Comparison of ENCODE assay signal across 1 cellular context in the genomic region with DNA sequence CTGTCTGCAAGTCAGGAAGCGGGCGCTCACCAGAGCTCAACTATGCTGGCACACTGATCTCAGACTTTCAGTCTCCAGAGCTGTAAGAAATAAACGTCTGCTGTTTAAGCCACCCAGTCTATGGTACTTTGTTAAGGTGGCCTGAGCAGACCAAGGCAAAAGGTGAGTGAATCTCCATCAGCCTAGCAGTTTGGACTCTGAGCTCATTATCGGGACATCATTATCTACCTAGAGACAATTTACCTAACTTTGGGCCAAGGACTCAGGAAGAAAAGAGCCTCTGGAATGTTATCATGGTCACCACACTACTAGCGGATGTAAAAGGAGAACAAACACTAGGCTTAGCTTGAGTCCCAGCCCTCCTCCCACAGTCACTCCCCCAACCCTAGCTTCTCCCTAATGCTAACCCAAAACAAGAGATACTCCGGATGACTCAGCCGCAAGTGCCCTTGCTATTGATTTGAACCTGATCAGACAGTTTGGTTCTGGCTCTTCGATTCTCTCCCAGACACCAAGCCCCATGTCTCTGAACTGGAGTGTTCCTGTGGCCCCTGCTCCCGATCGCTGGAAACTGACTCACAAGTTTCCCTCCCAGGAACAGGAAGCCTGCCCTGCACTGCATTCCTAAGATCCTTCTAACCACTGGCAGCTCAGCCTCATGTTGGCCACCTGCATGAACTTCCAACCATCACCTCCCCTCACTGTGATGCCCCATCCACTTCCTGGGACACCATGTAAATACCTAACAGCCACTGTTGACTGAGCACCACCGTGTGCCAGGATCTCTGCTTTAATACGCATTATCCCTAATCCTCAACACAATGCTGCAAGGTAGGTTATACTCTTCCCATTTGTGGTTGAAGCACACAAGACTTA.
TF ChIP-seq lines count a peak whose summit lies in the region.

No MANE protein-coding gene starts in this region.

TF ChIP-seq in HepG2, 621 proteins besides CTCF, POLR2A, EP300 and RAD21 (continued from another document and continues in another):
- TF ChIP-seq, protein P1, sequence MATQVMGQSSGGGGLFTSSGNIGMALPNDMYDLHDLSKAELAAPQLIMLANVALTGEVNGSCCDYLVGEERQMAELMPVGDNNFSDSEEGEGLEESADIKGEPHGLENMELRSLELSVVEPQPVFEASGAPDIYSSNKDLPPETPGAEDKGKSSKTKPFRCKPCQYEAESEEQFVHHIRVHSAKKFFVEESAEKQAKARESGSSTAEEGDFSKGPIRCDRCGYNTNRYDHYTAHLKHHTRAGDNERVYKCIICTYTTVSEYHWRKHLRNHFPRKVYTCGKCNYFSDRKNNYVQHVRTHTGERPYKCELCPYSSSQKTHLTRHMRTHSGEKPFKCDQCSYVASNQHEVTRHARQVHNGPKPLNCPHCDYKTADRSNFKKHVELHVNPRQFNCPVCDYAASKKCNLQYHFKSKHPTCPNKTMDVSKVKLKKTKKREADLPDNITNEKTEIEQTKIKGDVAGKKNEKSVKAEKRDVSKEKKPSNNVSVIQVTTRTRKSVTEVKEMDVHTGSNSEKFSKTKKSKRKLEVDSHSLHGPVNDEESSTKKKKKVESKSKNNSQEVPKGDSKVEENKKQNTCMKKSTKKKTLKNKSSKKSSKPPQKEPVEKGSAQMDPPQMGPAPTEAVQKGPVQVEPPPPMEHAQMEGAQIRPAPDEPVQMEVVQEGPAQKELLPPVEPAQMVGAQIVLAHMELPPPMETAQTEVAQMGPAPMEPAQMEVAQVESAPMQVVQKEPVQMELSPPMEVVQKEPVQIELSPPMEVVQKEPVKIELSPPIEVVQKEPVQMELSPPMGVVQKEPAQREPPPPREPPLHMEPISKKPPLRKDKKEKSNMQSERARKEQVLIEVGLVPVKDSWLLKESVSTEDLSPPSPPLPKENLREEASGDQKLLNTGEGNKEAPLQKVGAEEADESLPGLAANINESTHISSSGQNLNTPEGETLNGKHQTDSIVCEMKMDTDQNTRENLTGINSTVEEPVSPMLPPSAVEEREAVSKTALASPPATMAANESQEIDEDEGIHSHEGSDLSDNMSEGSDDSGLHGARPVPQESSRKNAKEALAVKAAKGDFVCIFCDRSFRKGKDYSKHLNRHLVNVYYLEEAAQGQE (IDR thresholded peaks at IDR 0.05; ENCODE audit: borderline replicate concordance in 1 of 2, low read depth in 1 of 2, low read length in 2 of 2): no peak
- no peak for TF ChIP-seq ZNF629 (CRISPR knock-in tag; conservative IDR thresholded peaks at IDR 0.05)
- TF ChIP-seq, protein P2, sequence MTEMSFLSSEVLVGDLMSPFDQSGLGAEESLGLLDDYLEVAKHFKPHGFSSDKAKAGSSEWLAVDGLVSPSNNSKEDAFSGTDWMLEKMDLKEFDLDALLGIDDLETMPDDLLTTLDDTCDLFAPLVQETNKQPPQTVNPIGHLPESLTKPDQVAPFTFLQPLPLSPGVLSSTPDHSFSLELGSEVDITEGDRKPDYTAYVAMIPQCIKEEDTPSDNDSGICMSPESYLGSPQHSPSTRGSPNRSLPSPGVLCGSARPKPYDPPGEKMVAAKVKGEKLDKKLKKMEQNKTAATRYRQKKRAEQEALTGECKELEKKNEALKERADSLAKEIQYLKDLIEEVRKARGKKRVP (CRISPR knock-in tag; IDR thresholded peaks at IDR 0.05): no peak
- TF ChIP-seq ZNF234 (CRISPR knock-in tag; conservative IDR thresholded peaks at IDR 0.05): no peak
- TF ChIP-seq, protein P3, sequence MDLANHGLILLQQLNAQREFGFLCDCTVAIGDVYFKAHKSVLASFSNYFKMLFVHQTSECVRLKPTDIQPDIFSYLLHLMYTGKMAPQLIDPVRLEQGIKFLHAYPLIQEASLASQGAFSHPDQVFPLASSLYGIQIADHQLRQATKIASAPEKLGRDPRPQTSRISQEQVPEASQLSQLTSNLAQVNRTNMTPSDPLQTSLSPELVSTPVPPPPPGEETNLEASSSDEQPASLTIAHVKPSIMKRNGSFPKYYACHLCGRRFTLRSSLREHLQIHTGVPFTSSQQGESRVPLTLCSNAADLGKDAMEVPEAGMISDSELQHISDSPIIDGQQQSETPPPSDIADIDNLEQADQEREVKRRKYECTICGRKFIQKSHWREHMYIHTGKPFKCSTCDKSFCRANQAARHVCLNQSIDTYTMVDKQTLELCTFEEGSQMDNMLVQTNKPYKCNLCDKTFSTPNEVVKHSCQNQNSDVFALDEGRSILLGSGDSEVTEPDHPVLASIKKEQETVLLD (CRISPR knock-in tag; IDR thresholded peaks at IDR 0.05; ENCODE audit: low read depth): no peak
- TF ChIP-seq ERF (CRISPR knock-in tag; IDR thresholded peaks at IDR 0.05): 0 out of 2 replicates have a peak, but pooled peaks have one; percentile 34
- peak; percentile 45; the same call in 1 of the 2 replicates for TF ChIP-seq FOXO1 (CRISPR knock-in tag; IDR thresholded peaks at IDR 0.05)
- TF ChIP-seq ZNF441 (CRISPR knock-in tag; IDR thresholded peaks at IDR 0.05; ENCODE audit: borderline replicate concordance): 0 out of 2 replicates have a peak, but pooled peaks have one; percentile 9
- TF ChIP-seq SAP130 (CRISPR knock-in tag; IDR thresholded peaks at IDR 0.05; ENCODE audit: low read depth): peak; percentile 40
- TF ChIP-seq ELF4 (CRISPR knock-in tag; IDR thresholded peaks at IDR 0.05; ENCODE audit: borderline replicate concordance): no peak
- TF ChIP-seq RARA (CRISPR knock-in tag; IDR thresholded peaks at IDR 0.05): no peak
- TF ChIP-seq HOXA7 (CRISPR knock-in tag; IDR thresholded peaks at IDR 0.05): no peak
- TF ChIP-seq, protein P4, sequence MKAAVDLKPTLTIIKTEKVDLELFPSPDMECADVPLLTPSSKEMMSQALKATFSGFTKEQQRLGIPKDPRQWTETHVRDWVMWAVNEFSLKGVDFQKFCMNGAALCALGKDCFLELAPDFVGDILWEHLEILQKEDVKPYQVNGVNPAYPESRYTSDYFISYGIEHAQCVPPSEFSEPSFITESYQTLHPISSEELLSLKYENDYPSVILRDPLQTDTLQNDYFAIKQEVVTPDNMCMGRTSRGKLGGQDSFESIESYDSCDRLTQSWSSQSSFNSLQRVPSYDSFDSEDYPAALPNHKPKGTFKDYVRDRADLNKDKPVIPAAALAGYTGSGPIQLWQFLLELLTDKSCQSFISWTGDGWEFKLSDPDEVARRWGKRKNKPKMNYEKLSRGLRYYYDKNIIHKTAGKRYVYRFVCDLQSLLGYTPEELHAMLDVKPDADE (CRISPR knock-in tag; IDR thresholded peaks at IDR 0.05): no peak
- TF ChIP-seq, protein P5, sequence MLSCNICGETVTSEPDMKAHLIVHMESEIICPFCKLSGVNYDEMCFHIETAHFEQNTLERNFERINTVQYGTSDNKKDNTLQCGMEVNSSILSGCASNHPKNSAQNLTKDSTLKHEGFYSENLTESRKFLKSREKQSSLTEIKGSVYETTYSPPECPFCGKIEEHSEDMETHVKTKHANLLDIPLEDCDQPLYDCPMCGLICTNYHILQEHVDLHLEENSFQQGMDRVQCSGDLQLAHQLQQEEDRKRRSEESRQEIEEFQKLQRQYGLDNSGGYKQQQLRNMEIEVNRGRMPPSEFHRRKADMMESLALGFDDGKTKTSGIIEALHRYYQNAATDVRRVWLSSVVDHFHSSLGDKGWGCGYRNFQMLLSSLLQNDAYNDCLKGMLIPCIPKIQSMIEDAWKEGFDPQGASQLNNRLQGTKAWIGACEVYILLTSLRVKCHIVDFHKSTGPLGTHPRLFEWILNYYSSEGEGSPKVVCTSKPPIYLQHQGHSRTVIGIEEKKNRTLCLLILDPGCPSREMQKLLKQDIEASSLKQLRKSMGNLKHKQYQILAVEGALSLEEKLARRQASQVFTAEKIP (CRISPR knock-in tag; IDR thresholded peaks at IDR 0.05; ENCODE audit: borderline replicate concordance): no peak
- no peak for TF ChIP-seq ZNF780A (CRISPR knock-in tag; IDR thresholded peaks at IDR 0.05)
- TF ChIP-seq, protein P6, sequence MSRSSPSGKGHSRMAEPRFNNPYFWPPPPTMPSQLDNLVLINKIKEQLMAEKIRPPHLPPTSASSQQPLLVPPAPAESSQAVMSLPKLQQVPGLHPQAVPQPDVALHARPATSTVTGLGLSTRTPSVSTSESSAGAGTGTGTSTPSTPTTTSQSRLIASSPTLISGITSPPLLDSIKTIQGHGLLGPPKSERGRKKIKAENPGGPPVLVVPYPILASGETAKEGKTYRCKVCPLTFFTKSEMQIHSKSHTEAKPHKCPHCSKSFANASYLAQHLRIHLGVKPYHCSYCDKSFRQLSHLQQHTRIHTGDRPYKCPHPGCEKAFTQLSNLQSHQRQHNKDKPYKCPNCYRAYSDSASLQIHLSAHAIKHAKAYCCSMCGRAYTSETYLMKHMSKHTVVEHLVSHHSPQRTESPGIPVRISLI (CRISPR knock-in tag; IDR thresholded peaks at IDR 0.05; ENCODE audit: borderline replicate concordance): no peak
- no peak for TF ChIP-seq HNRNPL (IDR thresholded peaks at IDR 0.05; ENCODE audit: low read depth, low read length)
- TF ChIP-seq, protein P7, sequence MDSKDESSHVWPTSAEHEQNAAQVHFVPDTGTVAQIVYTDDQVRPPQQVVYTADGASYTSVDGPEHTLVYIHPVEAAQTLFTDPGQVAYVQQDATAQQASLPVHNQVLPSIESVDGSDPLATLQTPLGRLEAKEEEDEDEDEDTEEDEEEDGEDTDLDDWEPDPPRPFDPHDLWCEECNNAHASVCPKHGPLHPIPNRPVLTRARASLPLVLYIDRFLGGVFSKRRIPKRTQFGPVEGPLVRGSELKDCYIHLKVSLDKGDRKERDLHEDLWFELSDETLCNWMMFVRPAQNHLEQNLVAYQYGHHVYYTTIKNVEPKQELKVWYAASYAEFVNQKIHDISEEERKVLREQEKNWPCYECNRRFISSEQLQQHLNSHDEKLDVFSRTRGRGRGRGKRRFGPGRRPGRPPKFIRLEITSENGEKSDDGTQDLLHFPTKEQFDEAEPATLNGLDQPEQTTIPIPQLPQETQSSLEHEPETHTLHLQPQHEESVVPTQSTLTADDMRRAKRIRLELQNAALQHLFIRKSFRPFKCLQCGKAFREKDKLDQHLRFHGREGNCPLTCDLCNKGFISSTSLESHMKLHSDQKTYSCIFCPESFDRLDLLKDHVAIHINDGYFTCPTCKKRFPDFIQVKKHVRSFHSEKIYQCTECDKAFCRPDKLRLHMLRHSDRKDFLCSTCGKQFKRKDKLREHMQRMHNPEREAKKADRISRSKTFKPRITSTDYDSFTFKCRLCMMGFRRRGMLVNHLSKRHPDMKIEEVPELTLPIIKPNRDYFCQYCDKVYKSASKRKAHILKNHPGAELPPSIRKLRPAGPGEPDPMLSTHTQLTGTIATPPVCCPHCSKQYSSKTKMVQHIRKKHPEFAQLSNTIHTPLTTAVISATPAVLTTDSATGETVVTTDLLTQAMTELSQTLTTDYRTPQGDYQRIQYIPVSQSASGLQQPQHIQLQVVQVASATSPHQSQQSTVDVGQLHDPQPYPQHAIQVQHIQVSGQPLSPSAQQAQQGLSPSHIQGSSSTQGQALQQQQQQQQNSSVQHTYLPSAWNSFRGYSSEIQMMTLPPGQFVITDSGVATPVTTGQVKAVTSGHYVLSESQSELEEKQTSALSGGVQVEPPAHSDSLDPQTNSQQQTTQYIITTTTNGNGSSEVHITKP (CRISPR knock-in tag; IDR thresholded peaks at IDR 0.05; ENCODE audit: low read depth): no peak
- TF ChIP-seq, protein P8, sequence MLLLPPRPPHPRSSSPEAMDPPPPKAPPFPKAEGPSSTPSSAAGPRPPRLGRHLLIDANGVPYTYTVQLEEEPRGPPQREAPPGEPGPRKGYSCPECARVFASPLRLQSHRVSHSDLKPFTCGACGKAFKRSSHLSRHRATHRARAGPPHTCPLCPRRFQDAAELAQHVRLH (CRISPR knock-in tag; IDR thresholded peaks at IDR 0.05; ENCODE audit: borderline replicate concordance, low read depth): peak; percentile 70
- TF ChIP-seq ZNF33A (CRISPR knock-in tag; IDR thresholded peaks at IDR 0.05; ENCODE audit: borderline replicate concordance): no peak
- TF ChIP-seq ZNF292 (CRISPR knock-in tag; IDR thresholded peaks at IDR 0.05; ENCODE audit: borderline replicate concordance, low read depth): peak; percentile 63
- TF ChIP-seq, protein P9, sequence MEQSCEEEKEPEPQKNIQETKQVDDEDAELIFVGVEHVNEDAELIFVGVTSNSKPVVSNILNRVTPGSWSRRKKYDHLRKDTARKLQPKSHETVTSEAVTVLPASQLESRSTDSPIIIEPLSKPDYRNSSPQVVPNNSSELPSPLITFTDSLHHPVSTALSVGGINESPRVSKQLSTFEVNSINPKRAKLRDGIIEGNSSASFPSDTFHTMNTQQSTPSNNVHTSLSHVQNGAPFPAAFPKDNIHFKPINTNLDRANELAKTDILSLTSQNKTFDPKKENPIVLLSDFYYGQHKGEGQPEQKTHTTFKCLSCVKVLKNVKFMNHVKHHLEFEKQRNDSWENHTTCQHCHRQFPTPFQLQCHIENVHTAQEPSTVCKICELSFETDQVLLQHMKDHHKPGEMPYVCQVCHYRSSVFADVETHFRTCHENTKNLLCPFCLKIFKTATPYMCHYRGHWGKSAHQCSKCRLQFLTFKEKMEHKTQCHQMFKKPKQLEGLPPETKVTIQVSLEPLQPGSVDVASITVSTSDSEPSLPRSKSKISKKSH (CRISPR knock-in tag; IDR thresholded peaks at IDR 0.05; ENCODE audit: borderline replicate concordance): no peak
- TF ChIP-seq CEBPG (CRISPR knock-in tag; IDR thresholded peaks at IDR 0.05): peak; percentile 3; the same call in 1 of the 2 replicates
- TF ChIP-seq, protein P10, sequence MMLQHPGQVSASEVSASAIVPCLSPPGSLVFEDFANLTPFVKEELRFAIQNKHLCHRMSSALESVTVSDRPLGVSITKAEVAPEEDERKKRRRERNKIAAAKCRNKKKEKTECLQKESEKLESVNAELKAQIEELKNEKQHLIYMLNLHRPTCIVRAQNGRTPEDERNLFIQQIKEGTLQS (CRISPR knock-in tag; IDR thresholded peaks at IDR 0.05): peak; percentile 50; the same call in 1 of the 2 replicates
- TF ChIP-seq, protein P11, sequence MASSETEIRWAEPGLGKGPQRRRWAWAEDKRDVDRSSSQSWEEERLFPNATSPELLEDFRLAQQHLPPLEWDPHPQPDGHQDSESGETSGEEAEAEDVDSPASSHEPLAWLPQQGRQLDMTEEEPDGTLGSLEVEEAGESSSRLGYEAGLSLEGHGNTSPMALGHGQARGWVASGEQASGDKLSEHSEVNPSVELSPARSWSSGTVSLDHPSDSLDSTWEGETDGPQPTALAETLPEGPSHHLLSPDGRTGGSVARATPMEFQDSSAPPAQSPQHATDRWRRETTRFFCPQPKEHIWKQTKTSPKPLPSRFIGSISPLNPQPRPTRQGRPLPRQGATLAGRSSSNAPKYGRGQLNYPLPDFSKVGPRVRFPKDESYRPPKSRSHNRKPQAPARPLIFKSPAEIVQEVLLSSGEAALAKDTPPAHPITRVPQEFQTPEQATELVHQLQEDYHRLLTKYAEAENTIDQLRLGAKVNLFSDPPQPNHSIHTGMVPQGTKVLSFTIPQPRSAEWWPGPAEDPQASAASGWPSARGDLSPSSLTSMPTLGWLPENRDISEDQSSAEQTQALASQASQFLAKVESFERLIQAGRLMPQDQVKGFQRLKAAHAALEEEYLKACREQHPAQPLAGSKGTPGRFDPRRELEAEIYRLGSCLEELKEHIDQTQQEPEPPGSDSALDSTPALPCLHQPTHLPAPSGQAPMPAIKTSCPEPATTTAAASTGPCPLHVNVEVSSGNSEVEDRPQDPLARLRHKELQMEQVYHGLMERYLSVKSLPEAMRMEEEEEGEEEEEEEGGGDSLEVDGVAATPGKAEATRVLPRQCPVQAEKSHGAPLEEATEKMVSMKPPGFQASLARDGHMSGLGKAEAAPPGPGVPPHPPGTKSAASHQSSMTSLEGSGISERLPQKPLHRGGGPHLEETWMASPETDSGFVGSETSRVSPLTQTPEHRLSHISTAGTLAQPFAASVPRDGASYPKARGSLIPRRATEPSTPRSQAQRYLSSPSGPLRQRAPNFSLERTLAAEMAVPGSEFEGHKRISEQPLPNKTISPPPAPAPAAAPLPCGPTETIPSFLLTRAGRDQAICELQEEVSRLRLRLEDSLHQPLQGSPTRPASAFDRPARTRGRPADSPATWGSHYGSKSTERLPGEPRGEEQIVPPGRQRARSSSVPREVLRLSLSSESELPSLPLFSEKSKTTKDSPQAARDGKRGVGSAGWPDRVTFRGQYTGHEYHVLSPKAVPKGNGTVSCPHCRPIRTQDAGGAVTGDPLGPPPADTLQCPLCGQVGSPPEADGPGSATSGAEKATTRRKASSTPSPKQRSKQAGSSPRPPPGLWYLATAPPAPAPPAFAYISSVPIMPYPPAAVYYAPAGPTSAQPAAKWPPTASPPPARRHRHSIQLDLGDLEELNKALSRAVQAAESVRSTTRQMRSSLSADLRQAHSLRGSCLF (CRISPR knock-in tag; IDR thresholded peaks at IDR 0.05; ENCODE audit: borderline replicate concordance): no peak
- no peak for TF ChIP-seq PRPF4 (IDR thresholded peaks at IDR 0.05; ENCODE audit: low read depth, low read length, poor library complexity, severe bottlenecking)
